In the genomic region with DNA sequence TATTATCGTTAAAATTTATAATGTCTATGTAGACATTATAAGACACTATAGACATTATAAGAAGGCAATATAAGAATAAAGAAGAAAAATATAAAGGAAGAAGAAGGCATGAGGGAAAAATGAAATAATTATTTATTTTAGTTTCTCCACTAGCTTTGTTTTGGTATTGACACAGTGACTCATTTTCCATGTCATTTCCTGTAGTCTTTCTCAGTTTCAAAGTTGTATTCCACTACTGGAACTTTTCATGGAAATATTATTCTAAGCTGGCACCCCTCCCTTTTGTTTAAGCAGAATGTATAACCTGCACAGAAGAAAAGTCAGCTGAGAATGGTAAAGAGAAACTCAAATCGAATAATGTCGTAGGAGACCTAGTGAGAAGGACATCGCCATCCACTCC, we compare ENCODE assay signal across 19 cellular contexts.
DNase-seq lines count a peak whose midpoint lies in the region; ATAC-seq and TF ChIP-seq lines count a peak whose summit lies in the region.
"Had no signal": no experiment of that assay in that cellular context is flagged by ENCODE, and none has a peak within 500 bp of the region (broad histone marks: within the 10 kb centered on the region; RNA-seq: fewer than 3 reads in every experiment).

No MANE protein-coding gene starts in this region.

- TF ChIP-seq EP300 in SK-N-SH (IDR thresholded peaks at IDR 0.05; ENCODE audit: borderline replicate concordance in 1 of 2, low read depth in 1 of 2, low read length in 1 of 2): no peak

- peak overlapping the region; percentile 18 for H3K4me3 Mint-ChIP-seq in osteocyte (ENCODE audit: unreplicated experiment)
- H3K4me3 Mint-ChIP-seq: CD4-positive, CD25-positive, alpha-beta regulatory T cell had no signal

- no peak overlapping the region for H2AFZ ChIP-seq in SK-N-SH (ENCODE audit: low read depth)
- H2AFZ ChIP-seq in PC-3 (ENCODE audit: low read length): no peak overlapping the region

- H3F3A ChIP-seq in SK-N-SH (replicated peaks; ENCODE audit: insufficient read depth) (no peaks in the 10 kb centered on the region), PC-3 (ENCODE audit: low read length, unreplicated experiment) (peaks cover 12% of the 10 kb centered on the region)

- no peak for TF ChIP-seq POLR2A in gastrocnemius medialis (IDR thresholded peaks at IDR 0.05)

- H3K4me1 Mint-ChIP-seq in osteocyte (ENCODE audit: unreplicated experiment): peaks cover 13% of the 10 kb centered on the region
- H3K4me1 Mint-ChIP-seq: CD4-positive, CD25-positive, alpha-beta regulatory T cell had no signal

- no peaks in the 10 kb centered on the region for H3K27me3 Mint-ChIP-seq in osteocyte (ENCODE audit: unreplicated experiment)
- H3K27me3 Mint-ChIP-seq: CD4-positive, CD25-positive, alpha-beta regulatory T cell had no signal

- ATAC-seq in SK-N-SH treated with all-trans-retinoic acid at 6 μM for 48 hours (no peak), PC-3 (peak; percentile 73), gastrocnemius medialis (no peak)
- ATAC-seq: Panc1 had no signal

- H3K4me3 ChIP-seq in SK-N-SH (ENCODE audit: low read depth in 2 of 2, low read length in 1 of 2): no peak overlapping the region
- no peak overlapping the region for H3K4me3 ChIP-seq in PC-3 (ENCODE audit: low read length)
- no peak overlapping the region for H3K4me3 ChIP-seq in gastrocnemius medialis

- H3K4me2 ChIP-seq in SK-N-SH (peak overlapping the region; percentile 48), PC-3 (ENCODE audit: low read length) (peak overlapping the region; percentile 25)

- 11% methylated on average over 4 of the region's 4 CpGs for WGBS in SK-N-SH (ENCODE audit: low lambda C conversion rate)

- no peak overlapping the region for H3K9ac ChIP-seq in SK-N-SH
- H3K9ac ChIP-seq in PC-3 (ENCODE audit: low read length): peak overlapping the region; percentile 53

- H4K20me1 ChIP-seq in SK-N-SH (ENCODE audit: insufficient read depth) (no peaks in the 10 kb centered on the region), PC-3 (ENCODE audit: low read length) (no peaks in the 10 kb centered on the region)

- peak overlapping the region; percentile 67 for H3K27ac Mint-ChIP-seq in osteocyte (ENCODE audit: unreplicated experiment)
- H3K27ac Mint-ChIP-seq: CD4-positive, CD25-positive, alpha-beta regulatory T cell had no signal

- no TSS peak for BruUV-seq in PC-3 (replicated peaks; lab: Mats Ljungman, UMichigan)

- TF ChIP-seq RAD21 in SK-N-SH (IDR thresholded peaks at IDR 0.05; ENCODE audit: low read length): no peak

- H3K36me3 ChIP-seq in SK-N-SH (replicated peaks in 1 of 2; ENCODE audit: control insufficient read depth in 1 of 2, insufficient read depth in 2 of 2, low read length in 1 of 2) (no peaks in the 10 kb centered on the region), PC-3 (ENCODE audit: low read depth, low read length) (no peaks in the 10 kb centered on the region), gastrocnemius medialis (no peaks in the 10 kb centered on the region)
- H3K36me3 ChIP-seq: BE2C had no signal

- H3K4me1 ChIP-seq in SK-N-SH (ENCODE audit: control insufficient read depth in 1 of 2, insufficient read depth in 2 of 2, low read depth in 1 of 2, low read length in 1 of 2) (no peaks in the 10 kb centered on the region), PC-3 (ENCODE audit: insufficient read depth, low read length) (peaks cover 14% of the 10 kb centered on the region), gastrocnemius medialis (no peaks in the 10 kb centered on the region)
- H3K4me1 ChIP-seq: BE2C had no signal

- no peaks in the 10 kb centered on the region for H3K36me3 Mint-ChIP-seq in osteocyte (ENCODE audit: unreplicated experiment)
- H3K36me3 Mint-ChIP-seq: CD4-positive, CD25-positive, alpha-beta regulatory T cell had no signal

- H3K27ac ChIP-seq in SK-N-SH (ENCODE audit: low read depth in 2 of 2, low read length in 1 of 2): no peak overlapping the region
- H3K27ac ChIP-seq in PC-3 (ENCODE audit: low read length): peak overlapping the region; percentile 95
- no peak overlapping the region for H3K27ac ChIP-seq in gastrocnemius medialis
- H3K27ac ChIP-seq: 22Rv1 had no signal

- POLR2A ChIA-PET in SK-N-SH (lab: Yijun Ruan, JAX): no interaction called here
- POLR2A ChIA-PET in PC-3 (lab: Charles Lee; ENCODE audit: unreplicated experiment): no interaction called here

- intact Hi-C loops in PC-3 (cut with micrococcal nuclease) (loop anchor here (10.0 kb wide), 1 partner anchor 107 kb away; no protein-coding TSS in a partner anchor), gastrocnemius medialis (cut with DNase I; ENCODE audit: low total_unique reads) (no loop called here)

- H3K27me3 ChIP-seq in SK-N-SH (ENCODE audit: insufficient read depth): no peaks in the 10 kb centered on the region
- no peaks in the 10 kb centered on the region for H3K27me3 ChIP-seq in PC-3 (ENCODE audit: low read length)
- H3K27me3 ChIP-seq in gastrocnemius medialis: no peaks in the 10 kb centered on the region
- H3K27me3 ChIP-seq: BE2C had no signal

- in situ Hi-C loops in gastrocnemius medialis (cut with MboI; ENCODE audit: low sequenced_read_pairs in 4 of 4): no loop called here

- CTCF ChIA-PET in SK-N-SH (lab: Yijun Ruan, JAX) (no interaction called here), PC-3 (lab: Charles Lee) (interaction anchor here (0.6 kb wide), 1 partner anchor 16 kb away, joined by 3 read pairs; no protein-coding TSS in a partner anchor)

- H3K9me3 ChIP-seq in SK-N-SH (no peaks in the 10 kb centered on the region), PC-3 (ENCODE audit: low read length) (peaks cover 5% of the 10 kb centered on the region; the same call in 1 of the 2 replicates), gastrocnemius medialis (no peaks in the 10 kb centered on the region)
- H3K9me3 ChIP-seq: BE2C had no signal

- TF ChIP-seq CTCF in SK-N-SH (IDR thresholded peaks at IDR 0.05): no peak
- no peak for TF ChIP-seq CTCF in PC-3 (conservative IDR thresholded peaks at IDR 0.05; ENCODE audit: low read depth, low read length)
- no peak for TF ChIP-seq CTCF in osteocyte (IDR thresholded peaks at IDR 0.05)
- TF ChIP-seq CTCF in gastrocnemius medialis (IDR thresholded peaks at IDR 0.05 in 4 of 5, conservative IDR thresholded peaks at IDR 0.05 in 1 of 5): no peak

- no peaks in the 10 kb centered on the region for H3K9me2 ChIP-seq in SK-N-SH
- H3K9me2 ChIP-seq in PC-3 (replicated peaks; ENCODE audit: low read length): no peaks in the 10 kb centered on the region

- DNase-seq in SK-N-SH (no peak), PC-3 (peak; percentile 62), brain pericyte (ENCODE audit: low read depth, low spot score) (peak; percentile 24), osteocyte (ENCODE audit: extremely low spot score, unreplicated experiment) (no peak), gastrocnemius medialis (no peak), midbrain (lab: John Stamatoyannopoulos, UW) (no peak), SKM-1 (lab: John Stamatoyannopoulos, UW; ENCODE audit: unreplicated experiment) (no peak)
- DNase-seq: BE2C; CD4-positive, CD25-positive, alpha-beta regulatory T cell; COR-L47; DMS 273 treated with DMSO at 0.1 percent for 48 hours; KBM-7; MV-4-11; NCI-H187 treated with DMSO at 0.1 percent for 48 hours; NCI-H526; Right ventricle myocardium superior had no signal

- H3K9me3 Mint-ChIP-seq in osteocyte (ENCODE audit: unreplicated experiment): peaks cover 12% of the 10 kb centered on the region

- H3K79me2 ChIP-seq in SK-N-SH (ENCODE audit: insufficient read depth) (no peaks in the 10 kb centered on the region), PC-3 (ENCODE audit: low read length) (no peaks in the 10 kb centered on the region)

TF ChIP-seq in SK-N-SH, 30 proteins besides CTCF, POLR2A, EP300 and RAD21:
- TF ChIP-seq JUND (IDR thresholded peaks at IDR 0.05) (no peak), MXI1 (IDR thresholded peaks at IDR 0.05; ENCODE audit: low read depth, low read length) (no peak), RCOR1 (IDR thresholded peaks at IDR 0.05; ENCODE audit: low read length) (no peak), FOXM1 (IDR thresholded peaks at IDR 0.05; ENCODE audit: low read depth) (no peak), GABPA (IDR thresholded peaks at IDR 0.05; ENCODE audit: low read depth) (no peak), RXRA (IDR thresholded peaks at IDR 0.05; ENCODE audit: borderline replicate concordance, low read depth) (no peak), FOSL2 (IDR thresholded peaks at IDR 0.05; ENCODE audit: borderline replicate concordance, low read depth) (no peak), FOXJ3 (CRISPR knock-in tag; IDR thresholded peaks at IDR 0.05) (no peak), TEAD4 (IDR thresholded peaks at IDR 0.05; ENCODE audit: borderline replicate concordance, insufficient read depth) (no peak), EZH2phosphoT487 (IDR thresholded peaks at IDR 0.05; ENCODE audit: borderline replicate concordance, low read depth) (no peak)

TF ChIP-seq in SK-N-SH treated with all-trans-retinoic acid at 6 μM for 48 hours, 23 proteins besides CTCF, POLR2A, EP300 and RAD21 (continues in another document):
- TF ChIP-seq ARNTL (CRISPR knock-in tag; IDR thresholded peaks at IDR 0.05; ENCODE audit: borderline replicate concordance, low read depth) (no peak), ISL1 (CRISPR knock-in tag; IDR thresholded peaks at IDR 0.05) (no peak), PPARA (CRISPR knock-in tag; IDR thresholded peaks at IDR 0.05; ENCODE audit: borderline replicate concordance) (no peak), ZC3H10 (CRISPR knock-in tag; IDR thresholded peaks at IDR 0.05) (no peak), ZFP30 (CRISPR knock-in tag; IDR thresholded peaks at IDR 0.05) (no peak), SNAI2 (CRISPR knock-in tag; IDR thresholded peaks at IDR 0.05) (no peak), RARB (CRISPR knock-in tag; IDR thresholded peaks at IDR 0.05) (no peak), GLIS3 (CRISPR knock-in tag; IDR thresholded peaks at IDR 0.05) (no peak)
- TF ChIP-seq, protein P1, sequence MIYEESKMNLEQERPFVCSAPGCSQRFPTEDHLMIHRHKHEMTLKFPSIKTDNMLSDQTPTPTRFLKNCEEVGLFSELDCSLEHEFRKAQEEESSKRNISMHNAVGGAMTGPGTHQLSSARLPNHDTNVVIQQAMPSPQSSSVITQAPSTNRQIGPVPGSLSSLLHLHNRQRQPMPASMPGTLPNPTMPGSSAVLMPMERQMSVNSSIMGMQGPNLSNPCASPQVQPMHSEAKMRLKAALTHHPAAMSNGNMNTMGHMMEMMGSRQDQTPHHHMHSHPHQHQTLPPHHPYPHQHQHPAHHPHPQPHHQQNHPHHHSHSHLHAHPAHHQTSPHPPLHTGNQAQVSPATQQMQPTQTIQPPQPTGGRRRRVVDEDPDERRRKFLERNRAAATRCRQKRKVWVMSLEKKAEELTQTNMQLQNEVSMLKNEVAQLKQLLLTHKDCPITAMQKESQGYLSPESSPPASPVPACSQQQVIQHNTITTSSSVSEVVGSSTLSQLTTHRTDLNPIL (CRISPR knock-in tag; IDR thresholded peaks at IDR 0.05; ENCODE audit: low read depth): no peak

Comparison
In these comparisons a context has a peak if more than half of its experiments do, and no peak if none do; other contexts are left out.
1. DNase-seq: peak in PC-3 (single experiment) and brain pericyte (single experiment); none in SK-N-SH (single experiment), osteocyte (single experiment), gastrocnemius medialis (0 of 2), midbrain (single experiment) and SKM-1 (single experiment).